Comparison of ENCODE assay signal across 15 cellular contexts in genomic region chr7:25066253-25066652, GRCh38.
"Had no signal": no experiment of that assay in that cellular context is flagged by ENCODE, and none has a peak within 500 bp of the region (broad histone marks: within the 10 kb centered on the region; RNA-seq: fewer than 3 reads in every experiment).

No MANE protein-coding gene starts in this region.

- H3K4me3 ChIP-seq: colonic mucosa, spleen had no signal

- H3K36me3 ChIP-seq: colonic mucosa, neutrophil, spleen had no signal

- H3K4me1 ChIP-seq: colonic mucosa, foreskin keratinocyte had no signal

- H3K27me3 ChIP-seq: colonic mucosa had no signal

- DNase-seq: colonic mucosa; dermis blood vessel endothelial cell; foreskin keratinocyte; kidney glomerular epithelial cell; mesendoderm; naive thymus-derived CD4-positive, alpha-beta T cell; posterior cingulate gyrus; spleen; stimulated activated CD4-positive, alpha-beta T cell treated with anti-CD3 and anti-CD28 coated beads, Interleukin-15, amount 100 ng/mL, for 24 hours; stimulated activated CD4-positive, alpha-beta T cell treated with anti-CD3 and anti-CD28 coated beads, Interleukin-1b, Interleukin-23, amount 100 ng/mL, for 48 hours; stimulated activated CD4-positive, alpha-beta T cell treated with anti-CD3 and anti-CD28 coated beads, Interleukin-4, amount 100 ng/mL, for 24 hours; stimulated activated naive B cell treated with anti-CD40 and anti-IgM and Interleukin-4, amounts not matched to agents 10 μg/mL and 1 μg/mL and 100 μg/mL, for 72 hours; trophoblast cell had no signal

- H3K9me3 Mint-ChIP-seq: naive thymus-derived CD4-positive, alpha-beta T cell; stimulated activated naive B cell treated with anti-CD40 and anti-IgM and Interleukin-4, amounts not matched to agents 10 μg/mL and 1 μg/mL and 100 μg/mL, for 72 hours had no signal

- H3K27me3 Mint-ChIP-seq: naive thymus-derived CD4-positive, alpha-beta T cell had no signal

- H3K36me3 Mint-ChIP-seq: naive thymus-derived CD4-positive, alpha-beta T cell; stimulated activated naive B cell treated with anti-CD40 and anti-IgM and Interleukin-4, amounts not matched to agents 10 μg/mL and 1 μg/mL and 100 μg/mL, for 72 hours had no signal

- H3K9me3 ChIP-seq: colonic mucosa, neutrophil, spleen had no signal

- H3K27ac Mint-ChIP-seq: naive thymus-derived CD4-positive, alpha-beta T cell; stimulated activated naive B cell treated with anti-CD40 and anti-IgM and Interleukin-4, amounts not matched to agents 10 μg/mL and 1 μg/mL and 100 μg/mL, for 72 hours had no signal

- H3K4me3 Mint-ChIP-seq: naive thymus-derived CD4-positive, alpha-beta T cell; stimulated activated naive B cell treated with anti-CD40 and anti-IgM and Interleukin-4, amounts not matched to agents 10 μg/mL and 1 μg/mL and 100 μg/mL, for 72 hours had no signal

- ATAC-seq: foreskin keratinocyte; naive thymus-derived CD4-positive, alpha-beta T cell; sciatic nerve; stimulated activated naive B cell treated with anti-CD40 and anti-IgM and Interleukin-4, amounts not matched to agents 10 μg/mL and 1 μg/mL and 100 μg/mL, for 72 hours had no signal

- H3K27ac ChIP-seq: colonic mucosa, foreskin keratinocyte, neutrophil, spleen had no signal
